Comparison of ENCODE assay signal across 22 cellular contexts in genomic region chr7:57398548-57398947, GRCh38. TPM values are rescaled to one million over a fixed set of nuclear protein-coding genes. Genes with fewer than 3 reads are reported as not detected.
A peak's percentile ranks its signal among the peaks of the same experiment; 100 is the strongest.
DNase-seq lines count a peak whose midpoint lies in the region; ATAC-seq and TF ChIP-seq lines count a peak whose summit lies in the region.
"Had no signal": no experiment of that assay in that cellular context is flagged by ENCODE, and none has a peak within 500 bp of the region (broad histone marks: within the 10 kb centered on the region; RNA-seq: fewer than 3 reads in every experiment).

No MANE protein-coding gene starts in this region.

- no peaks in the 10 kb centered on the region for H3K9me2 ChIP-seq in SK-N-SH

- no peaks in the 10 kb centered on the region for H3K36me3 Mint-ChIP-seq in osteocyte (ENCODE audit: unreplicated experiment)
- H3K36me3 Mint-ChIP-seq: CD4-positive, alpha-beta memory T cell had no signal

- H3F3A ChIP-seq in SK-N-SH (replicated peaks; ENCODE audit: insufficient read depth) = no peaks in the 10 kb centered on the region

- in situ Hi-C loops in GM13977 (cut with MboI; ENCODE audit: low pct_unique_long_range_greater_than_20kb, low sequenced_read_pairs, unreplicated experiment) = no loop called here

- DNase-seq in GM13977 (ENCODE audit: low spot score) (peak; percentile 5), NB4 (ENCODE audit: low read depth) (peak; percentile 0), osteocyte (ENCODE audit: extremely low spot score, unreplicated experiment) (peak; percentile 81), SK-N-SH (no peak), T-helper 9 cell (no peak)
- DNase-seq: C1 segment of cervical spinal cord; Calu3; CD4-positive, alpha-beta memory T cell; COR-L47; DMS53; DMS79 treated with DMSO at 0.1 percent for 48 hours; GF-D8; GM23248; H7; HCEC 1CT had no signal

- 9% methylated on average over 14 of the region's 14 CpGs for whole genome bisulfite sequencing in SK-N-SH (ENCODE audit: low lambda C conversion rate)

- no peak overlapping the region for H3K4me3 Mint-ChIP-seq in osteocyte (ENCODE audit: unreplicated experiment)
- H3K4me3 Mint-ChIP-seq: CD4-positive, alpha-beta memory T cell had no signal

- H2AFZ ChIP-seq in SK-N-SH (ENCODE audit: low read depth) = no peak overlapping the region
- H2AFZ ChIP-seq: GM23248 had no signal

- H3K4me2 ChIP-seq in SK-N-SH = no peak overlapping the region

- TF ChIP-seq CTCF in GM13977 (IDR thresholded peaks at IDR 0.05; ENCODE audit: extremely low read depth, insufficient read depth, missing control alignments) = no peak
- TF ChIP-seq CTCF in NB4 (IDR thresholded peaks at IDR 0.05; ENCODE audit: low read depth, low read length) = no peak
- TF ChIP-seq CTCF in osteocyte (IDR thresholded peaks at IDR 0.05) = no peak
- no peak for TF ChIP-seq CTCF in SK-N-SH (IDR thresholded peaks at IDR 0.05)

- no peaks in the 10 kb centered on the region; a peak in 1 of 4 replicates for H3K4me1 ChIP-seq in SK-N-SH (ENCODE audit: control insufficient read depth in 1 of 2, insufficient read depth in 2 of 2, low read depth in 1 of 2, low read length in 1 of 2)

- no peak for TF ChIP-seq EP300 in SK-N-SH (IDR thresholded peaks at IDR 0.05; ENCODE audit: borderline replicate concordance in 1 of 2, low read depth in 1 of 2, low read length in 1 of 2)

- ATAC-seq in GM19023 (IDR thresholded peaks at IDR 0.05; ENCODE audit: unreplicated experiment) = no peak

- no peak for TF ChIP-seq POLR2A in NB4 (IDR thresholded peaks at IDR 0.05; ENCODE audit: extremely low read depth, insufficient read length)

- peaks cover 35% of the 10 kb centered on the region for H3K9me3 Mint-ChIP-seq in osteocyte (ENCODE audit: unreplicated experiment)

- no peak overlapping the region for H3K9ac ChIP-seq in SK-N-SH
- H3K9ac ChIP-seq: GM23248 had no signal

- H3K27ac Mint-ChIP-seq in osteocyte (ENCODE audit: unreplicated experiment) = no peak overlapping the region
- H3K27ac Mint-ChIP-seq: CD4-positive, alpha-beta memory T cell had no signal

- no peak for TF ChIP-seq RAD21 in SK-N-SH (IDR thresholded peaks at IDR 0.05; ENCODE audit: low read length)

- no peaks in the 10 kb centered on the region for H3K9me3 ChIP-seq in SK-N-SH

- no peak overlapping the region for H3K27ac ChIP-seq in SK-N-SH (ENCODE audit: low read depth in 2 of 2, low read length in 1 of 2)
- H3K27ac ChIP-seq: GM23248 had no signal

- no peaks in the 10 kb centered on the region for H4K20me1 ChIP-seq in SK-N-SH (ENCODE audit: insufficient read depth)

- no peaks in the 10 kb centered on the region for H3K79me2 ChIP-seq in SK-N-SH (ENCODE audit: insufficient read depth)

- CTCF ChIA-PET in SK-N-SH (lab: Yijun Ruan, JAX) = no interaction called here

- H3K27me3 ChIP-seq in SK-N-SH (ENCODE audit: insufficient read depth) = no peaks in the 10 kb centered on the region

- POLR2A ChIA-PET in SK-N-SH (lab: Yijun Ruan, JAX) = no interaction called here

- H3K4me3 ChIP-seq in NB4 (ENCODE audit: low read depth, low read length) (no peak overlapping the region), SK-N-SH (ENCODE audit: low read depth in 2 of 2, low read length in 1 of 2) (no peak overlapping the region)
- H3K4me3 ChIP-seq: GM23248 had no signal

- H3K36me3 ChIP-seq in SK-N-SH (replicated peaks in 1 of 2; ENCODE audit: control insufficient read depth in 1 of 2, insufficient read depth in 2 of 2, low read length in 1 of 2) = no peaks in the 10 kb centered on the region

- H3K4me1 Mint-ChIP-seq in osteocyte (ENCODE audit: unreplicated experiment) = no peaks in the 10 kb centered on the region
- H3K4me1 Mint-ChIP-seq: CD4-positive, alpha-beta memory T cell had no signal

- no peaks in the 10 kb centered on the region for H3K27me3 Mint-ChIP-seq in osteocyte (ENCODE audit: unreplicated experiment)
- H3K27me3 Mint-ChIP-seq: CD4-positive, alpha-beta memory T cell had no signal

TF ChIP-seq in SK-N-SH, 30 proteins besides CTCF, POLR2A, EP300 and RAD21:
- TF ChIP-seq MEF2A (IDR thresholded peaks at IDR 0.05; ENCODE audit: borderline replicate concordance, low read depth) (no peak), RXRA (IDR thresholded peaks at IDR 0.05; ENCODE audit: borderline replicate concordance, low read depth) (no peak), USF2 (IDR thresholded peaks at IDR 0.05; ENCODE audit: borderline replicate concordance, low read depth, low read length) (no peak), USF1 (IDR thresholded peaks at IDR 0.05; ENCODE audit: borderline replicate concordance, low read depth) (no peak), SMC3 (IDR thresholded peaks at IDR 0.05; ENCODE audit: low read depth, low read length) (no peak), TAF1 (IDR thresholded peaks at IDR 0.05; ENCODE audit: borderline replicate concordance, low read depth, low read length) (no peak), REST (IDR thresholded peaks at IDR 0.05; ENCODE audit: low read depth, low read length) (no peak), FOSL2 (IDR thresholded peaks at IDR 0.05; ENCODE audit: borderline replicate concordance, low read depth) (no peak), TCF12 (IDR thresholded peaks at IDR 0.05) (no peak), POLR2AphosphoS5 (IDR thresholded peaks at IDR 0.05; ENCODE audit: low read depth, low read length) (no peak), RFX5 (IDR thresholded peaks at IDR 0.05; ENCODE audit: low read length) (no peak), GATA2 (CRISPR knock-in tag; IDR thresholded peaks at IDR 0.05) (no peak), FOXM1 (IDR thresholded peaks at IDR 0.05; ENCODE audit: low read depth) (no peak), MXI1 (IDR thresholded peaks at IDR 0.05; ENCODE audit: low read depth, low read length) (no peak), MAX (IDR thresholded peaks at IDR 0.05; ENCODE audit: low read depth) (no peak)

RNA-seq across cellular contexts. Expression of gene ZNF716, which starts 51.4 kb away (rescaled TPM):
- total RNA-seq in osteocyte = not detected in 2 replicates
- not detected in 2 replicates for polyA plus RNA-seq in SK-N-SH (2012; rRNA removed)
- polyA plus RNA-seq in SK-N-SH (2012; cell fraction: cytosol; rRNA removed) = not detected in 2 replicates
- polyA plus RNA-seq in SK-N-SH (2012; cell fraction: nucleus; rRNA removed) = not detected in 2 replicates
- total RNA-seq: A172; A673; Calu3; CD4-positive, alpha-beta memory T cell; Daoy; G401; GM23248; H1; H7 had no signal
- polyA plus RNA-seq: BJ; CD4-positive, alpha-beta memory T cell; GM23248; H1 had no signal

Comparison
In these comparisons a context has a peak if more than half of its experiments do, and no peak if none do; other contexts are left out.
1. DNase-seq: peak in GM13977 (single experiment), NB4 (single experiment) and osteocyte (single experiment); none in SK-N-SH (single experiment) and T-helper 9 cell (single experiment).